ENCODE assay signal across 23 cellular contexts in the genomic region with DNA sequence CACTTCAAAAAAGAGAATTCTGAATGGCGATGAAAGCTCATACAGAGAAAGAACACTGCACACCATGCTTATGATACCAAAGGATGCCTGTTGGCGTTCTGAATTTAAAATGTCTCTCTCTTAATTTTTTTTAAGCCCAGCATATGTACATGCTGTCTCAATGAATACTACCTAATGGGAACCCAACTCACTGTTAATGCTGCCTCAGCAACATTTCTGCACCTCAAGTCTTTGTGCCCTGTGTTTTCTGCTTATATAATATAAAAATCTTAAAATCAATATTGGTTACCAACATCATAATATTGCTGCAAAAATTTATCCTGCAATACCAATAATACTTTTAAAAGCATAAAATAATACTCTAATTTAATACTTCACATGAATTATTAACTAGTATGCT. TPM values are rescaled to one million over a fixed set of nuclear protein-coding genes. Genes with fewer than 3 reads are reported as not detected.
DNase-seq lines count a peak whose midpoint lies in the region; ATAC-seq, FAIRE-seq and TF ChIP-seq lines count a peak whose summit lies in the region.
"Had no signal": no experiment of that assay in that cellular context is flagged by ENCODE, and none has a peak within 500 bp of the region (broad histone marks: within the 10 kb centered on the region; RNA-seq: fewer than 3 reads in every experiment).

No MANE protein-coding gene starts in this region.

- H3K36me3 ChIP-seq in IMR-90 (ENCODE audit: control insufficient read depth, insufficient read depth, low read length) (no peaks in the 10 kb centered on the region), H1 (ENCODE audit: control insufficient read depth in 2 of 4, insufficient read depth in 4 of 4, low read length in 3 of 4) (no peaks in the 10 kb centered on the region)

- H4K20me1 ChIP-seq in IMR-90 (ENCODE audit: insufficient read depth, low read length) = no peaks in the 10 kb centered on the region
- no peaks in the 10 kb centered on the region for H4K20me1 ChIP-seq in H1 (replicated peaks in 1 of 2; ENCODE audit: control insufficient read depth in 1 of 2, insufficient read depth in 2 of 2, low read length in 2 of 2)
- H4K20me1 ChIP-seq: BLaER1 treated with 17β-estradiol and CSF1 and Interleukin-3, amounts not matched to agents 10 nM and 100 nM had no signal

- H3K27me3 ChIP-seq in IMR-90 (ENCODE audit: control insufficient read depth, insufficient read depth, low read length) (no peaks in the 10 kb centered on the region), H1 (replicated peaks in 1 of 4; ENCODE audit: control insufficient read depth in 3 of 4, extremely low read depth in 1 of 4, insufficient read depth in 3 of 4, low read length in 3 of 4) (peaks cover 0 to 1% (median 0%) of the 10 kb centered on the region in 4 experiments; a peak in 1 of 7 replicates)
- H3K27me3 ChIP-seq: BLaER1 treated with 17β-estradiol and CSF1 and Interleukin-3, amounts not matched to agents 10 nM and 100 nM had no signal

- CTCF ChIA-PET in A549 (lab: Yijun Ruan, JAX) = no interaction called here
- CTCF ChIA-PET in IMR-90 (lab: Yijun Ruan, JAX) = interaction anchor here (0.7 kb wide), 1 partner anchor 15 kb away, joined by 3 read pairs; no protein-coding TSS in a partner anchor
- CTCF ChIA-PET in H1 (lab: Charles Lee; ENCODE audit: partially characterized antibody) = interaction anchor here (1.1 to 1.6 kb wide), 2 partner anchors 16 to 178 kb away, joined by 3 to 4 read pairs; no protein-coding TSS in a partner anchor

- TF ChIP-seq CTCF in A549 (IDR thresholded peaks at IDR 0.05) = no peak
- TF ChIP-seq CTCF in IMR-90 (conservative IDR thresholded peaks at IDR 0.05; ENCODE audit: low read depth, low read length) = no peak
- TF ChIP-seq CTCF in H1 (IDR thresholded peaks at IDR 0.05; ENCODE audit: control extremely low read depth in 1 of 3, insufficient read depth in 1 of 3, low read depth in 1 of 3, low read length in 3 of 3) = no peak

- H3K56ac ChIP-seq in IMR-90 (ENCODE audit: extremely low read depth, insufficient read depth, low read length) (no peak overlapping the region), H1 (replicated peaks; ENCODE audit: insufficient read length, low read depth, low read length) (no peak overlapping the region)

- no peak for TF ChIP-seq EP300 in A549 (IDR thresholded peaks at IDR 0.05)
- TF ChIP-seq EP300 in H1 (IDR thresholded peaks at IDR 0.05; ENCODE audit: borderline replicate concordance in 1 of 2, low read depth in 2 of 2, low read length in 2 of 2) = no peak

- H4K5ac ChIP-seq in IMR-90 (ENCODE audit: low read depth, low read length) (no peak overlapping the region), H1 (ENCODE audit: insufficient read length, low read depth, low read length) (no peak overlapping the region)

- H3K79me1 ChIP-seq in IMR-90 (ENCODE audit: low read depth in 1 of 2, low read length in 2 of 2) (no peaks in the 10 kb centered on the region; a peak in 1 of 4 replicates), H1 (ENCODE audit: low read depth, low read length) (no peaks in the 10 kb centered on the region)

- in situ Hi-C loops in IMR-90 (cut with MboI; ENCODE audit: low sequenced_read_pairs) = loop anchor here (25.0 kb wide), 2 partner anchors 1098 to 1473 kb away; no protein-coding TSS in a partner anchor

- ATAC-seq in A549 (no peak), IMR-90 (ENCODE audit: low read depth) (no peak), HG03097 (IDR thresholded peaks at IDR 0.05; ENCODE audit: low FRiP score, unreplicated experiment) (no peak), GM19463 (IDR thresholded peaks at IDR 0.05; ENCODE audit: unreplicated experiment) (no peak)
- no peak for ATAC-seq in stimulated activated effector memory CD8-positive, alpha-beta T cell treated with anti-CD3 and anti-CD28 coated beads, Interleukin-12 subunit alpha, Interleukin-12 subunit beta, amount 100 ng/mL, for 72 hours
- ATAC-seq: CD8-positive, alpha-beta T cell had no signal

- no peaks in the 10 kb centered on the region for H3K23me2 ChIP-seq in H1 (ENCODE audit: low read depth, low read length)

- no peak overlapping the region for H3K14ac ChIP-seq in IMR-90 (replicated peaks; ENCODE audit: low read depth, low read length)
- no peak overlapping the region for H3K14ac ChIP-seq in H1 (ENCODE audit: insufficient read length)

- no peak overlapping the region for H3K9ac ChIP-seq in IMR-90 (ENCODE audit: low read depth, low read length)
- H3K9ac ChIP-seq in H1 (replicated peaks in 1 of 4; ENCODE audit: extremely low read depth in 1 of 4, low read depth in 3 of 4, low read length in 3 of 4) = no peak overlapping the region
- H3K9ac ChIP-seq: BLaER1 treated with 17β-estradiol and CSF1 and Interleukin-3, amounts not matched to agents 10 nM and 100 nM had no signal

- H3K4me1 ChIP-seq in A549 = peaks cover 6% of the 10 kb centered on the region; the same call in 1 of the 3 replicates
- H3K4me1 ChIP-seq in IMR-90 (ENCODE audit: control insufficient read depth, insufficient read depth, low read length) = peaks cover 4% of the 10 kb centered on the region
- no peaks in the 10 kb centered on the region for H3K4me1 ChIP-seq in H1 (replicated peaks in 1 of 4; ENCODE audit: control insufficient read depth in 3 of 4, insufficient read depth in 4 of 4, low read length in 3 of 4)
- H3K4me1 ChIP-seq: Caco-2 had no signal

- no peak overlapping the region for H2AK5ac ChIP-seq in IMR-90 (ENCODE audit: low read depth, low read length)
- no peak overlapping the region for H2AK5ac ChIP-seq in H1 (ENCODE audit: low read depth, low read length)

- H2BK5ac ChIP-seq in IMR-90 (ENCODE audit: low read depth, low read length, poor library complexity, severe bottlenecking) (no peak overlapping the region), H1 (ENCODE audit: low read depth, low read length) (no peak overlapping the region)

- intact Hi-C loops in IMR-90 (cut with micrococcal nuclease) = loop anchor here (5.0 kb wide), 1 partner anchor 48 kb away; no protein-coding TSS in a partner anchor

- H2BK12ac ChIP-seq in H1 (ENCODE audit: low read depth, low read length) = no peak overlapping the region

- no peaks in the 10 kb centered on the region for H3K4me1 Mint-ChIP-seq in stimulated activated effector memory CD8-positive, alpha-beta T cell treated with anti-CD3 and anti-CD28 coated beads, Interleukin-12 subunit alpha, Interleukin-12 subunit beta, amount 100 ng/mL, for 72 hours
- H3K4me1 Mint-ChIP-seq: B cell had no signal

- no peak overlapping the region for H2AK9ac ChIP-seq in IMR-90 (replicated peaks; ENCODE audit: low read depth, low read length, poor library complexity)

- peaks cover 3% of the 10 kb centered on the region; the same call in 1 of the 2 replicates for H3K9me1 ChIP-seq in IMR-90 (ENCODE audit: insufficient read depth, low read length)

- H3K18ac ChIP-seq in IMR-90 (ENCODE audit: low read depth, low read length) = no peak overlapping the region
- no peak overlapping the region for H3K18ac ChIP-seq in H1 (ENCODE audit: extremely low read depth, low read length)

- no peak overlapping the region for H2BK20ac ChIP-seq in IMR-90 (ENCODE audit: low read depth, low read length)
- H2BK20ac ChIP-seq in H1 (ENCODE audit: low read length) = no peak overlapping the region

- H2BK120ac ChIP-seq in IMR-90 (ENCODE audit: low read depth, low read length) = no peak overlapping the region
- no peak overlapping the region for H2BK120ac ChIP-seq in H1 (replicated peaks; ENCODE audit: low read depth, low read length)

- TF ChIP-seq POLR2A in A549 (IDR thresholded peaks at IDR 0.05; ENCODE audit: low read length) (no peak), IMR-90 (IDR thresholded peaks at IDR 0.05; ENCODE audit: low read depth, low read length) (no peak), H1 (IDR thresholded peaks at IDR 0.05; ENCODE audit: control extremely low read depth in 1 of 2, low read depth in 2 of 2, low read length in 2 of 2) (no peak), erythroblast (IDR thresholded peaks at IDR 0.05; ENCODE audit: low read length) (no peak)

- no peaks in the 10 kb centered on the region for H3K36me3 Mint-ChIP-seq in stimulated activated effector memory CD8-positive, alpha-beta T cell treated with anti-CD3 and anti-CD28 coated beads, Interleukin-12 subunit alpha, Interleukin-12 subunit beta, amount 100 ng/mL, for 72 hours

- WGBS in A549 (ENCODE audit: missing lambda C conversion rate) = 92% methylated on average over 2 of the region's 2 CpGs
- WGBS in IMR-90 (ENCODE audit: extremely low coverage in 2 of 2, insufficient read length in 1 of 2), 2 experiments = no CpG with 5 or more reads among the region's 2 CpGs
- 92% methylated on average over 2 of the region's 2 CpGs; no CpG with 5 or more reads in 1 of the 2 experiments for WGBS in H1 (ENCODE audit: extremely low coverage in 1 of 2, insufficient coverage in 1 of 2, insufficient read length in 1 of 2, insufficient replicate concordance in 2 of 2, low coverage in 1 of 2, low lambda C conversion rate in 2 of 2, missing lambda C conversion rate in 1 of 2), 2 experiments

- no peak overlapping the region for H2BK15ac ChIP-seq in IMR-90 (ENCODE audit: low read depth, low read length)
- H2BK15ac ChIP-seq in H1 (ENCODE audit: low read length) = no peak overlapping the region

- H3K4me2 ChIP-seq in A549 = no peak overlapping the region
- no peak overlapping the region for H3K4me2 ChIP-seq in IMR-90 (ENCODE audit: low read depth, low read length)
- H3K4me2 ChIP-seq in H1 (ENCODE audit: insufficient read depth in 1 of 2, low read depth in 2 of 2, low read length in 2 of 2) = no peak overlapping the region

- H3K4me3 ChIP-seq in A549 = no peak overlapping the region
- H3K4me3 ChIP-seq in IMR-90 (ENCODE audit: insufficient read depth, low read depth, low read length) = no peak overlapping the region
- H3K4me3 ChIP-seq in H1 (ENCODE audit: extremely low read depth in 1 of 4, insufficient read depth in 2 of 4, low read depth in 3 of 4, low read length in 4 of 4) = no peak overlapping the region
- H3K4me3 ChIP-seq: BLaER1 treated with 17β-estradiol and CSF1 and Interleukin-3, amounts not matched to agents 10 nM and 100 nM had no signal

- TF ChIP-seq RAD21 in A549 (conservative IDR thresholded peaks at IDR 0.05 in 1 of 2, IDR thresholded peaks at IDR 0.05 in 1 of 2) (no peak), IMR-90 (IDR thresholded peaks at IDR 0.05; ENCODE audit: low read length) (no peak), H1 (IDR thresholded peaks at IDR 0.05 in 1 of 2, conservative IDR thresholded peaks at IDR 0.05 in 1 of 2; ENCODE audit: low read depth in 2 of 2, low read length in 2 of 2) (no peak)

- H3K9me3 ChIP-seq in A549 (no peaks in the 10 kb centered on the region), IMR-90 (ENCODE audit: control insufficient read depth, insufficient read depth, low read length) (no peaks in the 10 kb centered on the region), H1 (ENCODE audit: insufficient read depth in 2 of 2, low read depth in 1 of 2, low read length in 1 of 2) (no peaks in the 10 kb centered on the region)
- H3K9me3 ChIP-seq: BLaER1 treated with 17β-estradiol and CSF1 and Interleukin-3, amounts not matched to agents 10 nM and 100 nM; Caco-2 had no signal

- no peak overlapping the region for H2AFZ ChIP-seq in IMR-90 (replicated peaks; ENCODE audit: low read length, poor library complexity)
- H2AFZ ChIP-seq in H1 (ENCODE audit: low read length) = no peak overlapping the region

- BruUV-seq in IMR-90 (replicated peaks; lab: Mats Ljungman, UMichigan) = no TSS peak

- no peak overlapping the region for H3K4ac ChIP-seq in IMR-90 (ENCODE audit: low read depth, low read length)
- H3K4ac ChIP-seq in H1 (replicated peaks; ENCODE audit: insufficient read length, low read depth, low read length) = no peak overlapping the region

- H3K27ac ChIP-seq in A549 = no peak overlapping the region
- H3K27ac ChIP-seq in IMR-90 (ENCODE audit: insufficient read depth, low read length) = no peak overlapping the region
- no peak overlapping the region for H3K27ac ChIP-seq in H1 (ENCODE audit: low read depth, low read length)
- H3K27ac ChIP-seq: BLaER1 treated with 17β-estradiol and CSF1 and Interleukin-3, amounts not matched to agents 10 nM and 100 nM; C4-2B had no signal

- H3K4me3 Mint-ChIP-seq in stimulated activated effector memory CD8-positive, alpha-beta T cell treated with anti-CD3 and anti-CD28 coated beads, Interleukin-12 subunit alpha, Interleukin-12 subunit beta, amount 100 ng/mL, for 72 hours = no peak overlapping the region
- H3K4me3 Mint-ChIP-seq: B cell; CD4-positive, alpha-beta T cell; CD8-positive, alpha-beta T cell had no signal

- DNase-seq in A549 (ENCODE audit: low read depth in 1 of 2, low spot score in 1 of 2) = no peak
- DNase-seq in IMR-90 = no peak
- DNase-seq in H1 (ENCODE audit: low read depth in 1 of 2, low spot score in 2 of 2) = no peak
- DNase-seq in stimulated activated effector memory CD8-positive, alpha-beta T cell treated with anti-CD3 and anti-CD28 coated beads, Interleukin-12 subunit alpha, Interleukin-12 subunit beta, amount 100 ng/mL, for 72 hours (ENCODE audit: low spot score in 2 of 2) = no peak
- no peak for DNase-seq in erythroblast (lab: John Stamatoyannopoulos, UW)
- DNase-seq: 8988T; AML-193; Caco-2; Calu3; CD4-positive, alpha-beta T cell; CD8-positive, alpha-beta T cell; DMS79 treated with DMSO at 0.1 percent for 48 hours; GF-D8 had no signal

- no peaks in the 10 kb centered on the region for H3K9me3 Mint-ChIP-seq in stimulated activated effector memory CD8-positive, alpha-beta T cell treated with anti-CD3 and anti-CD28 coated beads, Interleukin-12 subunit alpha, Interleukin-12 subunit beta, amount 100 ng/mL, for 72 hours
- H3K9me3 Mint-ChIP-seq: CD4-positive, alpha-beta T cell; CD8-positive, alpha-beta T cell had no signal

- POLR2A ChIA-PET in A549 (lab: Yijun Ruan, JAX) (no interaction called here), IMR-90 (lab: Charles Lee; ENCODE audit: unreplicated experiment) (no interaction called here), H1 (lab: Charles Lee; ENCODE audit: partially characterized antibody) (no interaction called here)

- dilution Hi-C loops in IMR-90 (cut with HindIII; ENCODE audit: low sequenced_read_pairs, unreplicated experiment) = no loop called here

- H3K27ac Mint-ChIP-seq in stimulated activated effector memory CD8-positive, alpha-beta T cell treated with anti-CD3 and anti-CD28 coated beads, Interleukin-12 subunit alpha, Interleukin-12 subunit beta, amount 100 ng/mL, for 72 hours = peak overlapping the region; percentile 11
- H3K27ac Mint-ChIP-seq: B cell; CD4-positive, alpha-beta T cell; CD8-positive, alpha-beta T cell had no signal

- H3K23ac ChIP-seq in IMR-90 (ENCODE audit: low read depth, low read length) = no peak overlapping the region
- no peak overlapping the region for H3K23ac ChIP-seq in H1 (ENCODE audit: insufficient read length)

- no peaks in the 10 kb centered on the region for H3K79me2 ChIP-seq in H1 (ENCODE audit: control insufficient read depth in 1 of 2, insufficient read depth in 2 of 2, low read length in 2 of 2)

- no peak for FAIRE-seq in A549 (lab: Jason Lieb, UNC)
- FAIRE-seq in H1 (lab: Jason Lieb, UNC) = no peak
- FAIRE-seq: A204.1, D721Med, G401.6, GM12891, GM19239 had no signal

- H4K91ac ChIP-seq in IMR-90 (ENCODE audit: insufficient read depth, low read depth, low read length) (no peak overlapping the region), H1 (replicated peaks; ENCODE audit: insufficient read length, low read length) (no peak overlapping the region)

- H4K8ac ChIP-seq in IMR-90 (ENCODE audit: low read depth in 2 of 2, low read length in 2 of 2) = no peak overlapping the region
- no peak overlapping the region for H4K8ac ChIP-seq in H1 (ENCODE audit: extremely low read depth, insufficient read depth, low read length)

RNA-seq across cellular contexts. Expression of a gene that starts 44.1 kb away (rescaled TPM):
- 0.10 and 0.11 TPM in 2 replicates for polyA plus RNA-seq in A549 (2011; rRNA removed)
- under 0.01 TPM in 1 of 2 replicates, not detected in the other for polyA plus RNA-seq in A549 (2012; cell fraction: cytosol; rRNA removed)
- polyA plus RNA-seq in A549 (2012; cell fraction: nucleus; rRNA removed) = 0.10 and 0.20 TPM in 2 replicates
- polyA plus RNA-seq in A549 (2017; fragmentation: RNase III; extraction: RNeasy Plus Mini Kit Qiagen cat#74134 plus additional on column Dnase treatment) = not detected in 3 replicates
- polyA minus RNA-seq in A549 (2011; rRNA and poly(A)+ RNA removed) = 2.4 TPM in 2 replicates
- total RNA-seq in IMR-90 (2012; rRNA removed) = 1.1 and 1.4 TPM in 2 replicates
- 0.02 TPM in 1 of 2 replicates, not detected in the other for polyA plus RNA-seq in IMR-90 (2012; rRNA removed)
- polyA plus RNA-seq in IMR-90 (2012; cell fraction: cytosol; rRNA removed) = not detected in 2 replicates
- 0.10 and 0.37 TPM in 2 replicates for polyA plus RNA-seq in IMR-90 (2012; cell fraction: nucleus; rRNA removed; ENCODE audit: low replicate concordance)
- total RNA-seq in H1 (2021; fragmentation: NEBNext Ultra II Directional; extraction: Animal tissue kit (Norgen Biotek cat#: 25700)) = 0.06 TPM in 2 replicates
- polyA plus RNA-seq in H1 (2011; rRNA removed) = 0.03 and 0.08 TPM in 2 replicates
- polyA plus RNA-seq in H1 (2011; cell fraction: cytosol; rRNA removed) = 0.01 TPM
- polyA plus RNA-seq in H1 (2011; cell fraction: nucleus; rRNA removed) = 0.26 TPM
- 0.01 TPM in 1 of 4 replicates, not detected in the others for polyA plus RNA-seq in H1 (2012, experiment 1 of 2)
- polyA plus RNA-seq in H1 (2012, experiment 2 of 2) = not detected
- polyA plus RNA-seq in H1 (2013, experiment 1 of 2) = under 0.01 TPM
- polyA plus RNA-seq in H1 (2013, experiment 2 of 2) = not detected
- polyA minus RNA-seq in H1 (2011; rRNA and poly(A)+ RNA removed) = 1.4 and 1.5 TPM in 2 replicates
- polyA minus RNA-seq in H1 (2011; cell fraction: cytosol; rRNA and poly(A)+ RNA removed) = 0.22 TPM
- polyA minus RNA-seq in H1 (2011; cell fraction: nucleus; rRNA and poly(A)+ RNA removed) = 8.2 TPM
